In genomic region chr6:168849459-168849858, GRCh38 we compare ENCODE assay signal across 27 cellular contexts.
"Had no signal": no experiment of that assay in that cellular context is flagged by ENCODE, and none has a peak within 500 bp of the region (broad histone marks: within the 10 kb centered on the region; RNA-seq: fewer than 3 reads in every experiment).

No MANE protein-coding gene starts in this region.

- H3K36me3 ChIP-seq: ovary, right lobe of liver, sigmoid colon, stomach, thoracic aorta, thyroid gland, tibial nerve, upper lobe of left lung, vagina had no signal

- H3K27me3 Mint-ChIP-seq: progenitor cell of endocrine pancreas; stimulated activated naive B cell treated with anti-CD40 and anti-IgM and Interleukin-4, amounts not matched to agents 10 μg/mL and 1 μg/mL and 100 μg/mL, for 72 hours; stimulated activated naive CD8-positive, alpha-beta T cell treated with anti-CD3 and anti-CD28 coated beads, Interleukin-15, Interleukin-2, amounts not matched to agents 100 ng/mL and 50 ng/mL, for 24 hours had no signal

- H2AFZ ChIP-seq: parathyroid adenoma had no signal

- H3K9me3 Mint-ChIP-seq: neural crest cell; stimulated activated effector memory CD8-positive, alpha-beta T cell treated with anti-CD3 and anti-CD28 coated beads, Interleukin-12 subunit alpha, Interleukin-12 subunit beta, amount 100 ng/mL, for 72 hours; stimulated activated naive B cell treated with anti-CD40 and anti-IgM and Interleukin-4, amounts not matched to agents 10 μg/mL and 1 μg/mL and 100 μg/mL, for 72 hours; stimulated activated naive CD8-positive, alpha-beta T cell treated with anti-CD3 and anti-CD28 coated beads, Interleukin-15, Interleukin-2, amounts not matched to agents 100 ng/mL and 50 ng/mL, for 24 hours had no signal

- H3K36me3 Mint-ChIP-seq: naive thymus-derived CD8-positive, alpha-beta T cell; stimulated activated effector memory CD8-positive, alpha-beta T cell treated with anti-CD3 and anti-CD28 coated beads, Interleukin-12 subunit alpha, Interleukin-12 subunit beta, amount 100 ng/mL, for 72 hours; stimulated activated naive B cell treated with anti-CD40 and anti-IgM and Interleukin-4, amounts not matched to agents 10 μg/mL and 1 μg/mL and 100 μg/mL, for 72 hours had no signal

- H3K9me3 ChIP-seq: ovary, psoas muscle, right lobe of liver, sigmoid colon, stomach, thoracic aorta, thyroid gland, tibial nerve, upper lobe of left lung, vagina had no signal

- H3K4me1 ChIP-seq: parathyroid adenoma, right lobe of liver, upper lobe of left lung had no signal

- H3K27me3 ChIP-seq: ovary, right lobe of liver, sigmoid colon, stomach, thyroid gland, tibial nerve, upper lobe of left lung, vagina had no signal

- ATAC-seq: naive thymus-derived CD8-positive, alpha-beta T cell; psoas muscle; right cardiac atrium; right lobe of liver; stimulated activated effector memory CD8-positive, alpha-beta T cell treated with anti-CD3 and anti-CD28 coated beads, Interleukin-12 subunit alpha, Interleukin-12 subunit beta, amount 100 ng/mL, for 72 hours; stimulated activated naive B cell treated with anti-CD40 and anti-IgM and Interleukin-4, amounts not matched to agents 10 μg/mL and 1 μg/mL and 100 μg/mL, for 72 hours had no signal

- H3K4me3 Mint-ChIP-seq: nephron progenitor cell; neural crest cell; stimulated activated effector memory CD8-positive, alpha-beta T cell treated with anti-CD3 and anti-CD28 coated beads, Interleukin-12 subunit alpha, Interleukin-12 subunit beta, amount 100 ng/mL, for 72 hours; stimulated activated naive B cell treated with anti-CD40 and anti-IgM and Interleukin-4, amounts not matched to agents 10 μg/mL and 1 μg/mL and 100 μg/mL, for 72 hours; stimulated activated naive CD8-positive, alpha-beta T cell treated with anti-CD3 and anti-CD28 coated beads, Interleukin-15, Interleukin-2, amounts not matched to agents 100 ng/mL and 50 ng/mL, for 24 hours had no signal

- H3K9ac ChIP-seq: parathyroid adenoma had no signal

- H3K4me3 ChIP-seq: ovary, psoas muscle, right lobe of liver, sigmoid colon, stomach, thoracic aorta, thyroid gland, tibial nerve, upper lobe of left lung, vagina had no signal

- H3K4me1 Mint-ChIP-seq: stimulated activated naive B cell treated with anti-CD40 and anti-IgM and Interleukin-4, amounts not matched to agents 10 μg/mL and 1 μg/mL and 100 μg/mL, for 72 hours had no signal

- DNase-seq: naive thymus-derived CD8-positive, alpha-beta T cell; nephron progenitor cell; occipital lobe; ovary; psoas muscle; right cardiac atrium; right lobe of liver; sigmoid colon; small intestine; stimulated activated CD4-positive, alpha-beta T cell treated with anti-CD3 and anti-CD28 coated beads, Interleukin-15, amount 100 ng/mL, for 24 hours; stimulated activated CD4-positive, alpha-beta T cell treated with anti-CD3 and anti-CD28 coated beads, Interleukin-2, amount 100 ng/mL, for 24 hours; stimulated activated CD4-positive, alpha-beta T cell treated with anti-CD3 and anti-CD28 coated beads, Interleukin-2, amount 100 ng/mL, for 48 hours; stimulated activated CD4-positive, alpha-beta T cell treated with anti-CD3 and anti-CD28 coated beads, Interleukin-4, amount 100 ng/mL, for 24 hours; stimulated activated naive B cell treated with anti-CD40 and anti-IgM and Interleukin-4, amounts not matched to agents 10 μg/mL and 1 μg/mL and 100 μg/mL, for 72 hours; stimulated activated naive CD4-positive, alpha-beta T cell treated with Interleukin-2 at 50 U/mL for 16 hours; stomach; thyroid gland; trophoblast cell; upper lobe of left lung had no signal

- H3K27ac ChIP-seq: ovary, parathyroid adenoma, psoas muscle, right lobe of liver, sigmoid colon, stomach, thoracic aorta, thyroid gland, tibial nerve, upper lobe of left lung, vagina had no signal

- H3K27ac Mint-ChIP-seq: nephron progenitor cell; progenitor cell of endocrine pancreas; stimulated activated effector memory CD8-positive, alpha-beta T cell treated with anti-CD3 and anti-CD28 coated beads, Interleukin-12 subunit alpha, Interleukin-12 subunit beta, amount 100 ng/mL, for 72 hours; stimulated activated naive B cell treated with anti-CD40 and anti-IgM and Interleukin-4, amounts not matched to agents 10 μg/mL and 1 μg/mL and 100 μg/mL, for 72 hours; stimulated activated naive CD8-positive, alpha-beta T cell treated with anti-CD3 and anti-CD28 coated beads, Interleukin-15, Interleukin-2, amounts not matched to agents 100 ng/mL and 50 ng/mL, for 24 hours had no signal
